In the genomic region with DNA sequence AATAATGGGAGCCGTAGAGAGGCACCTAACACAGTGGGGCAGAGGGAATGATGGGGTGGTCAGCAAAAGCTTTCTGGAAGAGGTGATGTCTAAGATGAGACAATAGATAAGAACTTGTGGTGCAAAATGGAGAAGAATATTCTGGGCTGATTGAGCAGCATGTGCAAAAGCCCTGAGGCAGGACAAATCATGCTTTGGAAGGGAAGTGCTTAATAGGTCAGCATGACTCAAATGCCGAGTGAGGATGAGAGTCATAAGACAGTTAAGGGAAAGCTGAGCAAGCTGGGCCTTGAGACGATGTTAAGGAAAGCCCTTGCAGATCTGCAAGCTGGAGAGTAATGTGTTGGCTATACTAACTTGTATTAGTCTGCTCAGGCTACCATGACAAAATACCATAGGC, we compare ENCODE assay signal across 28 cellular contexts. TPM values are rescaled to one million over a fixed set of nuclear protein-coding genes. Genes with fewer than 3 reads are reported as not detected.
DNase-seq lines count a peak whose midpoint lies in the region; ATAC-seq and TF ChIP-seq lines count a peak whose summit lies in the region.
"Had no signal": no experiment of that assay in that cellular context is flagged by ENCODE, and none has a peak within 500 bp of the region (broad histone marks: within the 10 kb centered on the region; RNA-seq: fewer than 3 reads in every experiment).

No MANE protein-coding gene starts in this region.

- H3K9ac ChIP-seq in mesenchymal stem cell (ENCODE audit: low read length) = no peak overlapping the region
- H3K9ac ChIP-seq: parathyroid adenoma had no signal

- H3K14ac ChIP-seq in mesenchymal stem cell (ENCODE audit: low read length in 2 of 2) = no peak overlapping the region

- H3K4me2 ChIP-seq in mesenchymal stem cell (ENCODE audit: low read length, poor library complexity, severe bottlenecking) = no peak overlapping the region
- H3K4me2 ChIP-seq: smooth muscle cell had no signal

- ATAC-seq in RWPE2 (ENCODE audit: low read depth) = peak; percentile 64

- TF ChIP-seq CTCF in RWPE2 (IDR thresholded peaks at IDR 0.05; ENCODE audit: poor library complexity, severe bottlenecking) (no peak), epithelial cell of esophagus (IDR thresholded peaks at IDR 0.05; ENCODE audit: insufficient read depth, low read depth, low read length, missing control alignments) (no peak)

- H3K4me3 ChIP-seq in RWPE2 (ENCODE audit: severe bottlenecking) (no peak overlapping the region), epithelial cell of esophagus (ENCODE audit: low read length) (no peak overlapping the region), mesenchymal stem cell (ENCODE audit: insufficient read depth in 1 of 2, low read depth in 1 of 2, low read length in 2 of 2) (no peak overlapping the region)
- H3K4me3 ChIP-seq: lung, smooth muscle cell, tibial nerve had no signal

- WGBS in mesenchymal stem cell = 79% methylated on average over 3 of the region's 3 CpGs

- H2BK15ac ChIP-seq in mesenchymal stem cell (ENCODE audit: low read depth, poor library complexity, severe bottlenecking) = no peak overlapping the region

- H2BK12ac ChIP-seq in mesenchymal stem cell (ENCODE audit: low read length in 2 of 2) = no peak overlapping the region

- H3K4me1 ChIP-seq in RWPE2 (ENCODE audit: insufficient read depth, poor library complexity, severe bottlenecking) (peaks cover 3% of the 10 kb centered on the region), mesenchymal stem cell (ENCODE audit: control insufficient read depth, insufficient read depth, low read depth, low read length) (no peaks in the 10 kb centered on the region)
- H3K4me1 ChIP-seq: parathyroid adenoma, tibial nerve had no signal

- no peak overlapping the region for H2BK5ac ChIP-seq in mesenchymal stem cell (ENCODE audit: low read depth, low read length, poor library complexity, severe bottlenecking)

- no peak overlapping the region for H2BK120ac ChIP-seq in mesenchymal stem cell (ENCODE audit: low read depth, low read length)

- no peak overlapping the region for H2AFZ ChIP-seq in mesenchymal stem cell (ENCODE audit: low read depth, low read length)
- H2AFZ ChIP-seq: parathyroid adenoma had no signal

- no peak overlapping the region for H4K8ac ChIP-seq in mesenchymal stem cell (ENCODE audit: low read length)

- no peak overlapping the region for H4K91ac ChIP-seq in mesenchymal stem cell (ENCODE audit: low read length)

- H3K27ac ChIP-seq in RWPE2 (ENCODE audit: poor library complexity, severe bottlenecking) (no peak overlapping the region), mesenchymal stem cell (ENCODE audit: low read length, poor library complexity, severe bottlenecking) (no peak overlapping the region)
- H3K27ac ChIP-seq: parathyroid adenoma, tibial nerve had no signal

- H3K23ac ChIP-seq in mesenchymal stem cell (ENCODE audit: low read length in 2 of 2) = no peak overlapping the region

- H3K4ac ChIP-seq in mesenchymal stem cell (ENCODE audit: low read depth in 1 of 2, low read length in 2 of 2) = no peak overlapping the region

- no peaks in the 10 kb centered on the region for H3K27me3 ChIP-seq in RWPE2 (ENCODE audit: insufficient read depth, poor library complexity, severe bottlenecking)
- H3K27me3 ChIP-seq in mesenchymal stem cell (ENCODE audit: control insufficient read depth in 1 of 2, insufficient read depth in 1 of 2, low read length in 2 of 2) = peaks cover 0 to 4% of the 10 kb centered on the region in 2 experiments
- H3K27me3 ChIP-seq: tibial nerve had no signal

- H3K79me1 ChIP-seq in mesenchymal stem cell (replicated peaks; ENCODE audit: low read length, poor library complexity, severe bottlenecking) = no peaks in the 10 kb centered on the region

- H3K9me3 ChIP-seq in RWPE2 (ENCODE audit: severe bottlenecking) = no peaks in the 10 kb centered on the region
- no peaks in the 10 kb centered on the region for H3K9me3 ChIP-seq in mesenchymal stem cell (ENCODE audit: control insufficient read depth, low read length)
- H3K9me3 ChIP-seq: tibial nerve had no signal

- H2AK5ac ChIP-seq in mesenchymal stem cell (ENCODE audit: low read length, severe bottlenecking) = no peak overlapping the region

- no peak overlapping the region for H3K18ac ChIP-seq in mesenchymal stem cell (ENCODE audit: low read depth in 1 of 2, low read length in 2 of 2)

- DNase-seq in HCEC 1CT (peak; percentile 71), RWPE2 (ENCODE audit: low spot score) (no peak), epithelial cell of esophagus (ENCODE audit: low read depth) (peak; percentile 88), mesenchymal stem cell (peak; percentile 11), T1000 (lab: John Stamatoyannopoulos, UW) (no peak), occipital lobe (lab: John Stamatoyannopoulos, UW) (no peak)
- DNase-seq in activated CD4-positive, alpha-beta T cell treated with anti-CD3 and anti-CD28 coated beads for 48 hours = no peak
- DNase-seq: ACHN; activated CD8-positive, alpha-beta memory T cell treated with anti-CD3 and anti-CD28 coated beads for 24 hours; activated gamma-delta T cell; activated naive CD8-positive, alpha-beta T cell treated with anti-CD3 and anti-CD28 coated beads, Interleukin-2, amount 10 ng/mL, durations not matched to agents 7 days and 5 days; activated T-cell treated with anti-CD3 and anti-CD28 coated beads, Interleukin-2, amount 50 U/mL, for 24 hours; dermis blood vessel endothelial cell; DMS153; GF-D8; NCI-H1048; NCI-H187 treated with DMSO at 0.1 percent for 48 hours; NCI-H526 treated with DMSO at 0.1 percent for 48 hours; RPMI8226 had no signal

- H3K36me3 ChIP-seq in RWPE2 (ENCODE audit: low read depth) (no peaks in the 10 kb centered on the region), mesenchymal stem cell (ENCODE audit: control insufficient read depth in 1 of 2, insufficient read depth in 2 of 2, low read depth in 1 of 2, low read length in 2 of 2) (no peaks in the 10 kb centered on the region)
- H3K36me3 ChIP-seq: tibial nerve had no signal

RNA-seq across cellular contexts. Expression of a gene that starts 37.3 kb away (rescaled TPM):
- not detected for polyA plus RNA-seq in mesenchymal stem cell (2013, experiment 1 of 2)
- not detected for polyA plus RNA-seq in mesenchymal stem cell (2013, experiment 2 of 2)
- total RNA-seq in occipital lobe = not detected
- total RNA-seq: activated naive CD8-positive, alpha-beta T cell treated with anti-CD3 and anti-CD28 coated beads, Interleukin-2, amount 10 ng/mL, durations not matched to agents 7 days and 5 days; astrocyte; dermis blood vessel endothelial cell; kidney epithelial cell; LHCN-M2; lung; mucosa of gallbladder; smooth muscle cell; tibial nerve had no signal
- polyA plus RNA-seq: BJ, lung, smooth muscle cell had no signal

Comparison
In these comparisons a context has a peak if more than half of its experiments do, and no peak if none do; other contexts are left out.
1. DNase-seq: peak in HCEC 1CT (single experiment), epithelial cell of esophagus (single experiment) and mesenchymal stem cell (single experiment); none in RWPE2 (single experiment), T1000 (single experiment), occipital lobe (single experiment) and activated CD4-positive, alpha-beta T cell treated with anti-CD3 and anti-CD28 coated beads for 48 hours (single experiment).